9 cellular contexts compared by ENCODE assay signal in the genomic region with DNA sequence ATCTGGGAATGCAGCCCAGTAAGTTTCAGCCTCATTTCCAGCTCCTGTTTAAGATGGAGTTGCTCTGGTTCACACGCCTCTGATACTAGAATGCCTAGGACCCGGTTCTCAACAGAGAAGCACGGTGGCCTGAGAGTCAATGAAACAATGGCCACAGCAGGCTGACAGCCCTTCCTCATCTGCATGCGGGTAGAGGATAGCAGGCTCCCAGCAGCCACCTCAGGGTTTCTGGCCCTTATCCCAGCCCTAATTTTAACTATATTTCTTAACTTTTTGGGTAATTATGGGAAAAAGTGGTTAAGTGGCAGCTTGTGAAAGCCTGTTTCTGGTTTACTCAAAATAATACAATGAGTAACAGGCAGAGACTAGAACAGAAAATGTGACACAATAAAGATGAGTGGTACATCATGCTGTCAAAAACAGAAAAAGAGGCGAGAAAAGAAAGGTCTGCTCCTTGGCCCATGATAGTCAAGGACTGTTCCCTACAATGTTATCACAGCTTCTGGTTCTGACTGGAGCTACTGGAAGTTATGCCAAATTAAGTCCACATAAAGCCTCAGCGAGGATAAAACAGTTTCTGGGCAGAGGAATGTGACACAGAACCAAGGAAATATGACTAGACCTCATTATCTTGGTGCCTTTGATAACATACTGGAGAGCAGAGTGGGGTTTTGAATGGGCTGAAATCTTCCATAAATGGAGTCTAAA.
DNase-seq lines count a peak whose midpoint lies in the region; ATAC-seq and TF ChIP-seq lines count a peak whose summit lies in the region.
"Had no signal": no experiment of that assay in that cellular context is flagged by ENCODE, and none has a peak within 500 bp of the region (broad histone marks: within the 10 kb centered on the region; RNA-seq: fewer than 3 reads in every experiment).

No MANE protein-coding gene starts in this region.

- H3K27me3 ChIP-seq in CD8-positive, alpha-beta memory T cell (ENCODE audit: insufficient read depth, low read length, poor library complexity, severe bottlenecking), result no peaks in the 10 kb centered on the region
- H3K27me3 ChIP-seq in right atrium auricular region, result no peaks in the 10 kb centered on the region

- H3K4me1 Mint-ChIP-seq in CD8-positive, alpha-beta memory T cell, result peaks cover 17 to 48% (median 44%) of the 10 kb centered on the region in 3 donors
- peaks cover 39% of the 10 kb centered on the region for H3K4me1 Mint-ChIP-seq in T-helper 17 cell

- no peak overlapping the region for H3K27ac ChIP-seq in CD8-positive, alpha-beta memory T cell (ENCODE audit: low read depth, low read length)
- peak overlapping the region; percentile 77 to 95 for H3K27ac ChIP-seq in right atrium auricular region

- ATAC-seq in GM21723 (IDR thresholded peaks at IDR 0.05; ENCODE audit: unreplicated experiment), result peak; percentile 62
- no peak for ATAC-seq in T-helper 17 cell
- ATAC-seq in GM21576 (IDR thresholded peaks at IDR 0.05; ENCODE audit: unreplicated experiment), result no peak

- no peaks in the 10 kb centered on the region for H3K4me1 ChIP-seq in CD8-positive, alpha-beta memory T cell (ENCODE audit: insufficient read depth, low read length)
- H3K4me1 ChIP-seq in right atrium auricular region, result peaks cover 0 to 83% of the 10 kb centered on the region in 2 donors

- H3K27ac Mint-ChIP-seq in CD8-positive, alpha-beta memory T cell, result peak overlapping the region in 7 of 8 donors; percentile 11 to 96 (median 72)
- peak overlapping the region; percentile 86 for H3K27ac Mint-ChIP-seq in T-helper 17 cell

- H3K4me3 ChIP-seq in CD8-positive, alpha-beta memory T cell (ENCODE audit: low read length), result no peak overlapping the region
- no peak overlapping the region for H3K4me3 ChIP-seq in right atrium auricular region

- no peaks in the 10 kb centered on the region for H3K9me3 ChIP-seq in CD8-positive, alpha-beta memory T cell (ENCODE audit: low read length)
- H3K9me3 ChIP-seq in T-helper 17 cell (ENCODE audit: control insufficient read depth, low read length, poor library complexity, severe bottlenecking), result no peaks in the 10 kb centered on the region
- H3K9me3 ChIP-seq in right atrium auricular region, result no peaks in the 10 kb centered on the region

- CTCF ChIA-PET in CD8-positive, alpha-beta memory T cell (lab: Charles Lee), result no interaction called here

- POLR2A ChIA-PET in CD8-positive, alpha-beta memory T cell (lab: Charles Lee), result no interaction called here

- DNase-seq in CD8-positive, alpha-beta memory T cell, result no peak
- DNase-seq in T-helper 17 cell (no peak), right atrium auricular region (ENCODE audit: low spot score) (no peak), KG1 (lab: John Stamatoyannopoulos, UW) (no peak), NCI-H1105 treated with DMSO at 0.1 percent for 48 hours (lab: John Stamatoyannopoulos, UW) (no peak), HPDE6-E6E7 (ENCODE audit: extremely low spot score) (no peak)

- H3K4me3 Mint-ChIP-seq in CD8-positive, alpha-beta memory T cell, result no peak overlapping the region
- H3K4me3 Mint-ChIP-seq in T-helper 17 cell, result no peak overlapping the region
- H3K4me3 Mint-ChIP-seq: neural crest cell had no signal

- peaks cover 8 to 66% (median 24%) of the 10 kb centered on the region in 3 donors for H3K36me3 Mint-ChIP-seq in CD8-positive, alpha-beta memory T cell
- peaks cover 8% of the 10 kb centered on the region for H3K36me3 Mint-ChIP-seq in T-helper 17 cell (ENCODE audit: low read depth)

- no peaks in the 10 kb centered on the region for H3K27me3 Mint-ChIP-seq in CD8-positive, alpha-beta memory T cell
- no peaks in the 10 kb centered on the region for H3K27me3 Mint-ChIP-seq in T-helper 17 cell

- H3K9me3 Mint-ChIP-seq in CD8-positive, alpha-beta memory T cell, result no peaks in the 10 kb centered on the region
- H3K9me3 Mint-ChIP-seq: neural crest cell had no signal

- no peak for TF ChIP-seq CTCF in right atrium auricular region (IDR thresholded peaks at IDR 0.05)

- H3K36me3 ChIP-seq in CD8-positive, alpha-beta memory T cell (ENCODE audit: insufficient read depth, low read length), result no peaks in the 10 kb centered on the region
- H3K36me3 ChIP-seq in right atrium auricular region, result peaks cover 9% of the 10 kb centered on the region
